7 cellular contexts compared by ENCODE assay signal in the genomic region with DNA sequence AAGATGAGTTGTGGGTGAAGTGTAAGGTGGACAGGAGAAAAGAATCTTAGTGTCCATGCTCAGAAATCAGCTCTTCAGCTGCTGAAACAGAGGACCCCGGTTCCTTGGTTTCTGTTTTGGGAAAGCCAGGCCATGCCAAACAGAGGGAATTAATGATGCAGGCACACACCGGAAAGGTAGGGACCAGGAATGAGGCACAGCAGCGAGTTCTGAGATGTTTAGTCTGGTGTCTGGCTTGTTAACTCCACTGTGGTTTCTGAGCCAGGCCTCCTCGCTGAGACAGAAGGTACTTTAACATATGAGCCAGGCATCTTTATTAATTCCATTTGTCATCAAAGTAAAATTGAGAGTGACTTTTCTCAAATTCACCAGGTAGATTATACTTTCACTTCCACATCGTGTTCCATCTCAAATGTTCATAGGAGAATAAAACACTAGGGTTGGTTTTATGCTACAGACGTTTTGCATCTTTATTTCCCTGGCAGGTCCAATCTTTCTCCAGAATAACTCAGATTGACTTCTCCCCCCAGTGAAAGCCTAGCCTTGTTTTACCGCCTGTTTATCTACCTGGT. TPM values are rescaled to one million over a fixed set of nuclear protein-coding genes. Genes with fewer than 3 reads are reported as not detected.
DNase-seq lines count a peak whose midpoint lies in the region; ATAC-seq lines count a peak whose summit lies in the region.

No MANE protein-coding gene starts in this region.

- H3K9me3 ChIP-seq in HUES64 (ENCODE audit: insufficient read depth, low read depth, low read length) (no peaks in the 10 kb centered on the region), iPS-20b (ENCODE audit: insufficient read depth, low read depth, low read length) (no peaks in the 10 kb centered on the region)

- no peaks in the 10 kb centered on the region for H3K27me3 Mint-ChIP-seq in activated T-cell treated with anti-CD3 and anti-CD28 coated beads, Interleukin-2, amount 50 U/mL, for 72 hours (ENCODE audit: low read depth)

- peak overlapping the region; percentile 94 to 99 for H3K4me3 Mint-ChIP-seq in activated T-cell treated with anti-CD3 and anti-CD28 coated beads, Interleukin-2, amount 50 U/mL, for 72 hours

- peak overlapping the region; percentile 99 for H3K27ac Mint-ChIP-seq in activated T-cell treated with anti-CD3 and anti-CD28 coated beads, Interleukin-2, amount 50 U/mL, for 72 hours

- H3K9ac ChIP-seq in HUES64 (ENCODE audit: low read depth, low read length) (peak overlapping the region; percentile 86; the same call in 1 of the 2 replicates), iPS-20b (ENCODE audit: low read depth, low read length) (peak overlapping the region; percentile 83; the same call in 1 of the 2 replicates)

- WGBS in HUES64: 94% methylated on average over 6 of the region's 7 CpGs

- H3K4me3 ChIP-seq in HUES64 (ENCODE audit: low read length) (peak overlapping the region; percentile 76), iPS-20b (ENCODE audit: low read length) (peak overlapping the region; percentile 75; the same call in 1 of the 2 replicates)

- H3K27me3 ChIP-seq in HUES64 (ENCODE audit: insufficient read depth, low read length): no peaks in the 10 kb centered on the region
- H3K27me3 ChIP-seq in iPS-20b (ENCODE audit: insufficient read depth, low read length): no peaks in the 10 kb centered on the region

- DNase-seq in activated T-cell treated with anti-CD3 and anti-CD28 coated beads, Interleukin-2, amount 50 U/mL, for 72 hours: peak; percentile 30 to 33
- DNase-seq in stimulated activated CD8-positive, alpha-beta memory T cell treated with anti-CD3 and anti-CD28 coated beads, Interleukin-12 subunit alpha, Interleukin-12 subunit beta, amount 100 ng/mL, for 1 hour (ENCODE audit: low read depth): peak; percentile 7
- DNase-seq in ecto neural progenitor cell (ENCODE audit: low spot score) (no peak), DMS 273 (lab: John Stamatoyannopoulos, UW; ENCODE audit: unreplicated experiment) (no peak)

- H3K27ac ChIP-seq in HUES64 (ENCODE audit: low read depth, low read length): no peak overlapping the region
- no peak overlapping the region for H3K27ac ChIP-seq in iPS-20b (ENCODE audit: low read length)

- peak; percentile 23 for ATAC-seq in activated T-cell treated with anti-CD3 and anti-CD28 coated beads, Interleukin-2, amount 50 U/mL, for 72 hours (replicated peaks in 1 of 2)
- no peak for ATAC-seq in HG02610 (IDR thresholded peaks at IDR 0.05; ENCODE audit: unreplicated experiment)

- H3K36me3 ChIP-seq in HUES64 (ENCODE audit: insufficient read depth, low read length): peaks cover 49% of the 10 kb centered on the region
- peaks cover 44% of the 10 kb centered on the region for H3K36me3 ChIP-seq in iPS-20b (ENCODE audit: insufficient read depth, low read depth, low read length)

- no peaks in the 10 kb centered on the region for H3K9me3 Mint-ChIP-seq in activated T-cell treated with anti-CD3 and anti-CD28 coated beads, Interleukin-2, amount 50 U/mL, for 72 hours

- H3K4me1 Mint-ChIP-seq in activated T-cell treated with anti-CD3 and anti-CD28 coated beads, Interleukin-2, amount 50 U/mL, for 72 hours (ENCODE audit: low read depth): peaks cover 76% of the 10 kb centered on the region

- peaks cover 4 to 8% of the 10 kb centered on the region in 2 donors for H3K36me3 Mint-ChIP-seq in activated T-cell treated with anti-CD3 and anti-CD28 coated beads, Interleukin-2, amount 50 U/mL, for 72 hours (ENCODE audit: insufficient read depth in 2 of 2)

- H3K4me1 ChIP-seq in HUES64 (ENCODE audit: insufficient read depth, low read length) (peaks cover 27% of the 10 kb centered on the region), iPS-20b (ENCODE audit: insufficient read depth, low read length) (peaks cover 8% of the 10 kb centered on the region; the same call in 1 of the 2 replicates)

RNA-seq across cellular contexts. Expression of a gene that starts 23.5 kb away (rescaled TPM):
- 34.0 TPM for polyA plus RNA-seq in HUES64 (2013, experiment 1 of 2)
- 34.5 TPM for polyA plus RNA-seq in HUES64 (2013, experiment 2 of 2)
- 10 to 100 TPM; 29.2 to 44.8 TPM for total RNA-seq in activated T-cell treated with anti-CD3 and anti-CD28 coated beads, Interleukin-2, amount 50 U/mL, for 72 hours

Comparison
In these comparisons a context has a peak if more than half of its experiments do, and no peak if none do; other contexts are left out.
1. DNase-seq: peak in activated T-cell treated with anti-CD3 and anti-CD28 coated beads, Interleukin-2, amount 50 U/mL, for 72 hours (2 of 2) and stimulated activated CD8-positive, alpha-beta memory T cell treated with anti-CD3 and anti-CD28 coated beads, Interleukin-12 subunit alpha, Interleukin-12 subunit beta, amount 100 ng/mL, for 1 hour (single experiment); none in ecto neural progenitor cell (single experiment) and DMS 273 (single experiment).